ENCODE assay signal across 27 cellular contexts in genomic region chrX:135346975-135347374, GRCh38. TPM values are rescaled to one million over a fixed set of nuclear protein-coding genes. Genes with fewer than 3 reads are reported as not detected.
"Had no signal": no experiment of that assay in that cellular context is flagged by ENCODE, and none has a peak within 500 bp of the region (broad histone marks: within the 10 kb centered on the region; RNA-seq: fewer than 3 reads in every experiment).

No MANE protein-coding gene starts in this region.

- H3K36me3 ChIP-seq: breast epithelium, prostate gland, vagina had no signal

- H3K9me3 Mint-ChIP-seq: activated CD4-positive, alpha-beta T cell treated with anti-CD3 and anti-CD28 coated beads, Interleukin-2, amount 10 ng/mL, durations not matched to agents 24 days and 14 days; activated CD8-positive, alpha-beta T cell treated with anti-CD3 and anti-CD28 coated beads for 36 hours; activated naive CD4-positive, alpha-beta T cell treated with anti-CD3 and anti-CD28 coated beads, Interleukin-2, amount 10 ng/mL, durations not matched to agents 7 days and 5 days; activated naive CD8-positive, alpha-beta T cell treated with anti-CD3 and anti-CD28 coated beads, Interleukin-2, amount 50 U/mL, for 24 hours; memory B cell; T-cell had no signal

- H3K27me3 ChIP-seq: hepatocyte, vagina had no signal

- H3K4me3 Mint-ChIP-seq: activated CD4-positive, alpha-beta T cell treated with anti-CD3 and anti-CD28 coated beads, Interleukin-2, amount 10 ng/mL, durations not matched to agents 24 days and 14 days; activated CD8-positive, alpha-beta T cell treated with anti-CD3 and anti-CD28 coated beads for 36 hours; activated naive CD4-positive, alpha-beta T cell treated with anti-CD3 and anti-CD28 coated beads, Interleukin-2, amount 10 ng/mL, durations not matched to agents 7 days and 5 days; activated naive CD8-positive, alpha-beta T cell treated with anti-CD3 and anti-CD28 coated beads, Interleukin-2, amount 50 U/mL, for 24 hours; memory B cell; T-cell had no signal

- H3K4me1 ChIP-seq: breast epithelium, prostate gland had no signal

- DNase-seq: activated CD4-positive, alpha-beta T cell treated with anti-CD3 and anti-CD28 coated beads, Interleukin-2, amount 10 ng/mL, durations not matched to agents 24 days and 14 days; activated CD8-positive, alpha-beta T cell treated with anti-CD3 and anti-CD28 coated beads for 36 hours; activated naive CD4-positive, alpha-beta T cell treated with anti-CD3 and anti-CD28 coated beads, Interleukin-2, amount 10 ng/mL, durations not matched to agents 7 days and 5 days; activated naive CD8-positive, alpha-beta T cell treated with anti-CD3 and anti-CD28 coated beads, Interleukin-2, amount 50 U/mL, for 24 hours; activated T-cell treated with anti-CD3 and anti-CD28 coated beads, Interleukin-2, amount 50 U/mL, for 1 hour; cerebellar nuclear complex; effector CD8-positive, alpha-beta T cell; left lung; mucosa of descending colon; naive B cell; stimulated activated CD4-positive, alpha-beta T cell treated with anti-CD3 and anti-CD28 coated beads, Interleukin-4, amount 100 ng/mL, for 1 hour; stomach; T-cell; trophoblast cell had no signal

- H3K4me3 ChIP-seq: breast epithelium, hepatocyte, left lung, mucosa of descending colon, prostate gland, smooth muscle cell, stomach, vagina had no signal

- H3K9me3 ChIP-seq: breast epithelium, left lung, mucosa of descending colon, prostate gland, vagina had no signal

- ATAC-seq: activated CD8-positive, alpha-beta T cell treated with anti-CD3 and anti-CD28 coated beads for 36 hours; activated naive CD8-positive, alpha-beta T cell treated with anti-CD3 and anti-CD28 coated beads, Interleukin-2, amount 50 U/mL, for 24 hours; esophagus mucosa; left lung; mucosa of descending colon; sciatic nerve; T-cell had no signal

- H3K27me3 Mint-ChIP-seq: activated CD4-positive, alpha-beta T cell treated with anti-CD3 and anti-CD28 coated beads, Interleukin-2, amount 10 ng/mL, durations not matched to agents 24 days and 14 days; activated CD8-positive, alpha-beta T cell treated with anti-CD3 and anti-CD28 coated beads for 36 hours; activated naive CD4-positive, alpha-beta T cell treated with anti-CD3 and anti-CD28 coated beads, Interleukin-2, amount 10 ng/mL, durations not matched to agents 7 days and 5 days; activated naive CD8-positive, alpha-beta T cell treated with anti-CD3 and anti-CD28 coated beads, Interleukin-2, amount 50 U/mL, for 24 hours; memory B cell; naive B cell had no signal

- H3K27ac ChIP-seq: breast epithelium, hepatocyte, prostate gland, stomach, vagina had no signal

- H3K27ac Mint-ChIP-seq: activated CD4-positive, alpha-beta T cell treated with anti-CD3 and anti-CD28 coated beads, Interleukin-2, amount 10 ng/mL, durations not matched to agents 24 days and 14 days; activated CD8-positive, alpha-beta T cell treated with anti-CD3 and anti-CD28 coated beads for 36 hours; activated naive CD4-positive, alpha-beta T cell treated with anti-CD3 and anti-CD28 coated beads, Interleukin-2, amount 10 ng/mL, durations not matched to agents 7 days and 5 days; activated naive CD8-positive, alpha-beta T cell treated with anti-CD3 and anti-CD28 coated beads, Interleukin-2, amount 50 U/mL, for 24 hours; memory B cell had no signal

RNA-seq across cellular contexts. Expression of gene ETDC, which starts 37.7 kb away (rescaled TPM):
- total RNA-seq: activated CD4-positive, alpha-beta T cell treated with anti-CD3 and anti-CD28 coated beads, Interleukin-2, amount 10 ng/mL, durations not matched to agents 24 days and 14 days; activated CD8-positive, alpha-beta T cell treated with anti-CD3 and anti-CD28 coated beads for 36 hours; astrocyte; breast epithelium; esophagus mucosa; hepatocyte; left lung; mucosa of descending colon; neural crest cell; osteoblast; prostate gland; sciatic nerve; smooth muscle cell; stomach; T-cell; temporal lobe; vagina had no signal
- polyA plus RNA-seq: hepatocyte, keratinocyte, smooth muscle cell, stomach had no signal
